In the genomic region with DNA sequence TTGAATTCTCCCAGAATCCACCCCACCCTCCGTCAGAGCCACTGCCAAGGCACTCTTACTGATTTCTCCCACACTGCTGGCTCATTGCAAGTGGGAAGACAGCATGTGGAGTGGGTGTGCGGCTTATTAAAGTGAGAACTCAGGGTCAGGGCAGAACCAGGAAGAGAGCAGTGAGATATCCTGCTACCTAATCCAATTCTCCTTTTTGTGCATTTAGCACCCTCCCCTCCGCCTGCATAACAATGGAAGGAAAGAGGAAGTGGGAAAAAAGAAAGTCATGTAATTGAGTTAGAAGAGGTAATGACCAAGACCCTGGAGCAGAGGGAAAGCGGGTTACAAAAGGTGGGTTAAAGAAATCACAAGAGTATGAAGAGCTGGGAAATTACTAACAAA, we compare ENCODE assay signal across 11 cellular contexts. TPM values are rescaled to one million over a fixed set of nuclear protein-coding genes. Genes with fewer than 3 reads are reported as not detected.
DNase-seq lines count a peak whose midpoint lies in the region; FAIRE-seq and TF ChIP-seq lines count a peak whose summit lies in the region.
"Had no signal": no experiment of that assay in that cellular context is flagged by ENCODE, and none has a peak within 500 bp of the region (broad histone marks: within the 10 kb centered on the region; RNA-seq: fewer than 3 reads in every experiment).

No MANE protein-coding gene starts in this region.

- intact Hi-C loops in OCI-LY7 (cut with micrococcal nuclease; ENCODE audit: unreplicated experiment): no loop called here

- no peak overlapping the region for H3K4me2 ChIP-seq in OCI-LY7 (ENCODE audit: low read length)

- no peak overlapping the region for H3K4me3 ChIP-seq in OCI-LY7 (ENCODE audit: low read depth, low read length, poor library complexity, severe bottlenecking)
- H3K4me3 ChIP-seq in esophagus (ENCODE audit: low read depth in 1 of 2, low read length in 2 of 2): no peak overlapping the region

- TF ChIP-seq CTCF in OCI-LY7 (conservative IDR thresholded peaks at IDR 0.05; ENCODE audit: low read length) (no peak), nephron (IDR thresholded peaks at IDR 0.05; ENCODE audit: unreplicated experiment in 3 of 3) (no peak)

- peak; percentile 15 for DNase-seq in DMS153 (lab: John Stamatoyannopoulos, UW)
- DNase-seq in OCI-LY7 (ENCODE audit: low spot score): peak; percentile 5
- DNase-seq in RCC 7860 (ENCODE audit: low spot score): no peak
- no peak for DNase-seq in NCI-H1436 (lab: John Stamatoyannopoulos, UW)
- no peak for DNase-seq in midbrain (lab: John Stamatoyannopoulos, UW)
- DNase-seq in HCEC 1CT: no peak
- DNase-seq: activated naive CD8-positive, alpha-beta T cell treated with anti-CD3 and anti-CD28 coated beads for 36 hours; DND-41; naive B cell had no signal

- H3K27ac ChIP-seq in OCI-LY7 (ENCODE audit: low read depth, low read length, poor library complexity, severe bottlenecking) (no peak overlapping the region), esophagus (ENCODE audit: low read depth in 2 of 2, low read length in 1 of 2) (peak overlapping the region; percentile 97)

- no peaks in the 10 kb centered on the region for H3K9me2 ChIP-seq in OCI-LY7 (ENCODE audit: insufficient read depth, low read length)

- POLR2A ChIA-PET in OCI-LY7 (lab: Charles Lee): no interaction called here

- 42 to 46% methylated on average over 4 of the region's 4 CpGs for WGBS in esophagus, 2 donors

- H3K9me3 ChIP-seq in OCI-LY7 (ENCODE audit: low read length) (no peaks in the 10 kb centered on the region), esophagus (ENCODE audit: control insufficient read depth in 2 of 2, insufficient read depth in 1 of 2, low read depth in 1 of 2, low read length in 1 of 2) (no peaks in the 10 kb centered on the region)

- no peaks in the 10 kb centered on the region for H3K27me3 ChIP-seq in esophagus (ENCODE audit: control insufficient read depth in 1 of 2, insufficient read depth in 2 of 2, low read length in 2 of 2)

- H3K4me3 Mint-ChIP-seq in nephron: no peak overlapping the region
- H3K4me3 Mint-ChIP-seq: activated naive CD8-positive, alpha-beta T cell treated with anti-CD3 and anti-CD28 coated beads for 36 hours; naive B cell had no signal

- CTCF ChIA-PET in OCI-LY7 (lab: Charles Lee; ENCODE audit: unreplicated experiment): no interaction called here

- H3K27ac Mint-ChIP-seq in nephron: peak overlapping the region; percentile 71 to 91 (median 89)
- H3K27ac Mint-ChIP-seq: activated naive CD8-positive, alpha-beta T cell treated with anti-CD3 and anti-CD28 coated beads for 36 hours had no signal

- no peaks in the 10 kb centered on the region for H3K79me2 ChIP-seq in OCI-LY7 (ENCODE audit: insufficient read depth, low read depth, low read length)

- H3K4me1 ChIP-seq in OCI-LY7 (ENCODE audit: insufficient read depth, low read length, poor library complexity, severe bottlenecking) (peaks cover 10% of the 10 kb centered on the region), esophagus (ENCODE audit: control insufficient read depth in 2 of 2, insufficient read depth in 2 of 2, low read length in 1 of 2) (peaks cover 0 to 8% of the 10 kb centered on the region in 2 donors)

- peaks cover 8% of the 10 kb centered on the region for H3K4me1 Mint-ChIP-seq in nephron
- H3K4me1 Mint-ChIP-seq: activated naive CD8-positive, alpha-beta T cell treated with anti-CD3 and anti-CD28 coated beads for 36 hours; naive B cell had no signal

- H3K9me3 Mint-ChIP-seq in nephron: no peaks in the 10 kb centered on the region
- H3K9me3 Mint-ChIP-seq: activated naive CD8-positive, alpha-beta T cell treated with anti-CD3 and anti-CD28 coated beads for 36 hours; naive B cell had no signal

- FAIRE-seq in RCC 7860 (lab: Jason Lieb, UNC): no peak

- no TSS peak for BruUV-seq in OCI-LY7 (replicated peaks; lab: Mats Ljungman, UMichigan)

- H3K36me3 Mint-ChIP-seq in nephron (ENCODE audit: low read depth): no peaks in the 10 kb centered on the region
- H3K36me3 Mint-ChIP-seq: activated naive CD8-positive, alpha-beta T cell treated with anti-CD3 and anti-CD28 coated beads for 36 hours; naive B cell had no signal

- H3K36me3 ChIP-seq in OCI-LY7 (ENCODE audit: insufficient read depth, low read length) (no peaks in the 10 kb centered on the region), esophagus (ENCODE audit: control insufficient read depth in 2 of 2, insufficient read depth in 2 of 2, low read length in 1 of 2) (no peaks in the 10 kb centered on the region)

- H4K20me1 ChIP-seq in OCI-LY7 (ENCODE audit: insufficient read depth, low read length): no peaks in the 10 kb centered on the region

- peaks cover 8% of the 10 kb centered on the region for H3K27me3 Mint-ChIP-seq in nephron (ENCODE audit: low read depth)
- H3K27me3 Mint-ChIP-seq: activated naive CD8-positive, alpha-beta T cell treated with anti-CD3 and anti-CD28 coated beads for 36 hours had no signal

- peak overlapping the region; percentile 81 for H2AFZ ChIP-seq in OCI-LY7 (ENCODE audit: low read length)

RNA-seq across cellular contexts. Expression of a gene that starts 27.8 kb away (rescaled TPM):
- total RNA-seq in OCI-LY7 (2014; rRNA removed; shearing (Covaris generic)): 7.1 and 8.2 TPM in 2 replicates
- total RNA-seq in OCI-LY7 (2022): 22.5 and 23.6 TPM in 2 replicates
- 10 to 100 TPM in 1 of 2 donors, 1 to 10 TPM in 1; 7.5 to 10.6 TPM for polyA plus RNA-seq in esophagus

Comparison
In these comparisons a context has a peak if more than half of its experiments do, and no peak if none do; other contexts are left out.
1. DNase-seq: peak in DMS153 (single experiment) and OCI-LY7 (single experiment); none in RCC 7860 (single experiment), NCI-H1436 (single experiment), midbrain (single experiment) and HCEC 1CT (single experiment).